ENCODE assay signal across 16 cellular contexts in genomic region chr20:44942264-44942973, GRCh38. TPM values are rescaled to one million over a fixed set of nuclear protein-coding genes. Genes with fewer than 3 reads are reported as not detected.
DNase-seq lines count a peak whose midpoint lies in the region; ATAC-seq and TF ChIP-seq lines count a peak whose summit lies in the region.
"Had no signal": no experiment of that assay in that cellular context is flagged by ENCODE, and none has a peak within 500 bp of the region (broad histone marks: within the 10 kb centered on the region; RNA-seq: fewer than 3 reads in every experiment).

No MANE protein-coding gene starts in this region.

- POLR2A ChIA-PET in HEK293 (lab: Yijun Ruan, JAX) = interaction anchor here (1.1 to 2.6 kb wide), 3 partner anchors 9 to 18 kb away, joined by 3 to 10 read pairs (median 4); partner anchors contain the start of gene TOMM34

- H3K4me3 ChIP-seq in HEK293 (ENCODE audit: low read depth, low read length) = no peak overlapping the region
- H3K4me3 ChIP-seq: HAP-1 had no signal

- DNase-seq in activated naive CD4-positive, alpha-beta T cell treated with anti-CD3 and anti-CD28 coated beads, Interleukin-2, amount 50 U/mL, for 72 hours (ENCODE audit: low spot score in 2 of 2) = no peak
- DNase-seq in activated naive CD4-positive, alpha-beta T cell treated with anti-CD3 and anti-CD28 coated beads for 36 hours = no peak
- no peak for DNase-seq in activated naive CD8-positive, alpha-beta T cell treated with anti-CD3 and anti-CD28 coated beads, Interleukin-2, amount 50 U/mL, for 24 hours
- DNase-seq in nephron progenitor cell (no peak), glomerular visceral epithelial cell (ENCODE audit: extremely low spot score) (no peak)
- DNase-seq in stimulated activated CD4-positive, alpha-beta T cell treated with anti-CD3 and anti-CD28 coated beads, Interleukin-2, amount 100 ng/mL, for 24 hours = no peak
- DNase-seq: activated CD4-positive, alpha-beta memory T cell treated with anti-CD3 and anti-CD28 coated beads, Interleukin-2, amount 10 ng/mL, durations not matched to agents 7 days and 5 days; activated gamma-delta T cell treated with Interleukin-2 at 50 U/mL for 16 hours; midbrain; NCI-H2029; NCI-H526 treated with DMSO at 0.1 percent for 48 hours; small intestine; T1000 had no signal

- no peaks in the 10 kb centered on the region for H3K9me3 Mint-ChIP-seq in activated naive CD4-positive, alpha-beta T cell treated with anti-CD3 and anti-CD28 coated beads, Interleukin-2, amount 50 U/mL, for 72 hours
- H3K9me3 Mint-ChIP-seq in activated naive CD4-positive, alpha-beta T cell treated with anti-CD3 and anti-CD28 coated beads for 36 hours = no peaks in the 10 kb centered on the region
- no peaks in the 10 kb centered on the region for H3K9me3 Mint-ChIP-seq in activated naive CD8-positive, alpha-beta T cell treated with anti-CD3 and anti-CD28 coated beads, Interleukin-2, amount 50 U/mL, for 24 hours
- H3K9me3 Mint-ChIP-seq in nephron progenitor cell = no peaks in the 10 kb centered on the region
- H3K9me3 Mint-ChIP-seq: activated CD4-positive, alpha-beta memory T cell treated with anti-CD3 and anti-CD28 coated beads, Interleukin-2, amount 10 ng/mL, durations not matched to agents 7 days and 5 days had no signal

- H3K4me1 ChIP-seq in HEK293 (ENCODE audit: control insufficient read depth, insufficient read depth, low read length) = no peaks in the 10 kb centered on the region
- H3K4me1 ChIP-seq: HAP-1 had no signal

- no peaks in the 10 kb centered on the region for H3K9me3 ChIP-seq in HEK293 (ENCODE audit: control insufficient read depth, insufficient read depth, low read depth, low read length)
- H3K9me3 ChIP-seq: HAP-1 had no signal

- H3K4me1 Mint-ChIP-seq in activated naive CD4-positive, alpha-beta T cell treated with anti-CD3 and anti-CD28 coated beads for 36 hours (ENCODE audit: low read depth) = peaks cover 2% of the 10 kb centered on the region
- no peaks in the 10 kb centered on the region for H3K4me1 Mint-ChIP-seq in activated naive CD8-positive, alpha-beta T cell treated with anti-CD3 and anti-CD28 coated beads, Interleukin-2, amount 50 U/mL, for 24 hours
- H3K4me1 Mint-ChIP-seq in nephron progenitor cell = peaks cover 23% of the 10 kb centered on the region
- H3K4me1 Mint-ChIP-seq: activated CD4-positive, alpha-beta memory T cell treated with anti-CD3 and anti-CD28 coated beads, Interleukin-2, amount 10 ng/mL, durations not matched to agents 7 days and 5 days had no signal

- intact Hi-C loops in activated naive CD4-positive, alpha-beta T cell treated with anti-CD3 and anti-CD28 coated beads for 36 hours (cut with micrococcal nuclease) = no loop called here

- H3K27ac Mint-ChIP-seq in activated naive CD4-positive, alpha-beta T cell treated with anti-CD3 and anti-CD28 coated beads, Interleukin-2, amount 50 U/mL, for 72 hours = peak overlapping the region; percentile 57 to 89
- no peak overlapping the region for H3K27ac Mint-ChIP-seq in activated naive CD4-positive, alpha-beta T cell treated with anti-CD3 and anti-CD28 coated beads for 36 hours
- peak overlapping the region; percentile 19 for H3K27ac Mint-ChIP-seq in activated naive CD8-positive, alpha-beta T cell treated with anti-CD3 and anti-CD28 coated beads, Interleukin-2, amount 50 U/mL, for 24 hours
- H3K27ac Mint-ChIP-seq in nephron progenitor cell = peak overlapping the region; percentile 97
- H3K27ac Mint-ChIP-seq: activated CD4-positive, alpha-beta memory T cell treated with anti-CD3 and anti-CD28 coated beads, Interleukin-2, amount 10 ng/mL, durations not matched to agents 7 days and 5 days had no signal

- no peaks in the 10 kb centered on the region for H3K27me3 Mint-ChIP-seq in activated naive CD4-positive, alpha-beta T cell treated with anti-CD3 and anti-CD28 coated beads for 36 hours (ENCODE audit: low read depth)
- H3K27me3 Mint-ChIP-seq in activated naive CD8-positive, alpha-beta T cell treated with anti-CD3 and anti-CD28 coated beads, Interleukin-2, amount 50 U/mL, for 24 hours = no peaks in the 10 kb centered on the region
- H3K27me3 Mint-ChIP-seq in nephron progenitor cell (ENCODE audit: low read depth, poor library complexity) = no peaks in the 10 kb centered on the region
- H3K27me3 Mint-ChIP-seq: activated CD4-positive, alpha-beta memory T cell treated with anti-CD3 and anti-CD28 coated beads, Interleukin-2, amount 10 ng/mL, durations not matched to agents 7 days and 5 days had no signal

- no peak overlapping the region for H3K27ac ChIP-seq in HEK293 (ENCODE audit: extremely low read depth, low read depth, low read length)

- peaks cover 15 to 98% of the 10 kb centered on the region in 2 experiments for H3K36me3 ChIP-seq in HEK293 (ENCODE audit: control insufficient read depth in 2 of 2, insufficient read depth in 1 of 2, low read length in 2 of 2)

- no peak for TF ChIP-seq CTCF in HEK293 (tag by site-specific recombination; IDR thresholded peaks at IDR 0.05)
- TF ChIP-seq CTCF in nephron progenitor cell (IDR thresholded peaks at IDR 0.05) = no peak

- no peak overlapping the region for H3K4me3 Mint-ChIP-seq in activated naive CD4-positive, alpha-beta T cell treated with anti-CD3 and anti-CD28 coated beads for 36 hours
- no peak overlapping the region for H3K4me3 Mint-ChIP-seq in activated naive CD8-positive, alpha-beta T cell treated with anti-CD3 and anti-CD28 coated beads, Interleukin-2, amount 50 U/mL, for 24 hours
- peak overlapping the region; percentile 28 for H3K4me3 Mint-ChIP-seq in nephron progenitor cell
- H3K4me3 Mint-ChIP-seq: activated CD4-positive, alpha-beta memory T cell treated with anti-CD3 and anti-CD28 coated beads, Interleukin-2, amount 10 ng/mL, durations not matched to agents 7 days and 5 days had no signal

- ATAC-seq in activated naive CD4-positive, alpha-beta T cell treated with anti-CD3 and anti-CD28 coated beads, Interleukin-2, amount 50 U/mL, for 72 hours = no peak
- ATAC-seq in activated naive CD8-positive, alpha-beta T cell treated with anti-CD3 and anti-CD28 coated beads, Interleukin-2, amount 50 U/mL, for 24 hours = peak; percentile 29
- ATAC-seq in HG03045 (IDR thresholded peaks at IDR 0.05; ENCODE audit: unreplicated experiment) = no peak

- peaks cover 0 to 16% of the 10 kb centered on the region in 2 donors for H3K36me3 Mint-ChIP-seq in activated naive CD4-positive, alpha-beta T cell treated with anti-CD3 and anti-CD28 coated beads, Interleukin-2, amount 50 U/mL, for 72 hours
- peaks cover 50% of the 10 kb centered on the region for H3K36me3 Mint-ChIP-seq in activated naive CD4-positive, alpha-beta T cell treated with anti-CD3 and anti-CD28 coated beads for 36 hours (ENCODE audit: low read depth)
- H3K36me3 Mint-ChIP-seq in activated naive CD8-positive, alpha-beta T cell treated with anti-CD3 and anti-CD28 coated beads, Interleukin-2, amount 50 U/mL, for 24 hours (ENCODE audit: low read depth) = peaks cover 61% of the 10 kb centered on the region
- peaks cover 51% of the 10 kb centered on the region for H3K36me3 Mint-ChIP-seq in nephron progenitor cell (ENCODE audit: low read depth)

- CTCF ChIA-PET in activated naive CD4-positive, alpha-beta T cell treated with anti-CD3 and anti-CD28 coated beads for 36 hours (lab: Charles Lee) = interaction anchor here (2.0 kb wide), 1 partner anchor 9 kb away, joined by 7 read pairs; no protein-coding TSS in a partner anchor
- CTCF ChIA-PET in HEK293 (lab: Yijun Ruan, JAX) = interaction anchor here (0.5 to 1.1 kb wide), 3 partner anchors 18 to 154 kb away, joined by 3 to 5 read pairs (median 3); partner anchors contain the start of gene TOMM34

TF ChIP-seq in HEK293, 187 proteins besides CTCF, POLR2A, EP300 and RAD21 (continues in another document):
- peak; percentile 43; the same call in 1 of the 2 replicates for TF ChIP-seq SCRT2 (tag by site-specific recombination; IDR thresholded peaks at IDR 0.05)

RNA-seq across cellular contexts. Expression of gene TOMM34, which starts 17.8 kb away (rescaled TPM):
- 10 to 100 TPM; 39.4 to 50.8 TPM for total RNA-seq in activated naive CD4-positive, alpha-beta T cell treated with anti-CD3 and anti-CD28 coated beads, Interleukin-2, amount 50 U/mL, for 72 hours
- total RNA-seq in activated naive CD4-positive, alpha-beta T cell treated with anti-CD3 and anti-CD28 coated beads for 36 hours = 10 to 100 TPM; 44.0 to 45.9 TPM

RNA-seq across cellular contexts. Expression of gene STK4, which starts 23.9 kb away (rescaled TPM):
- total RNA-seq in activated naive CD4-positive, alpha-beta T cell treated with anti-CD3 and anti-CD28 coated beads, Interleukin-2, amount 50 U/mL, for 72 hours = 100 to 1,000 TPM; 149 to 205 TPM
- 100 to 1,000 TPM; 110 to 116 TPM for total RNA-seq in activated naive CD4-positive, alpha-beta T cell treated with anti-CD3 and anti-CD28 coated beads for 36 hours

RNA-seq across cellular contexts. Expression of gene PABPC1L, which starts 32.6 kb away (rescaled TPM):
- 10 to 100 TPM; 63.6 to 96.7 TPM for total RNA-seq in activated naive CD4-positive, alpha-beta T cell treated with anti-CD3 and anti-CD28 coated beads, Interleukin-2, amount 50 U/mL, for 72 hours
- total RNA-seq in activated naive CD4-positive, alpha-beta T cell treated with anti-CD3 and anti-CD28 coated beads for 36 hours = 10 to 100 TPM; 71.0 to 72.8 TPM

RNA-seq across cellular contexts. Expression of gene YWHAB, which starts 56.9 kb away (rescaled TPM):
- 100 to 1,000 TPM; 185 to 222 TPM for total RNA-seq in activated naive CD4-positive, alpha-beta T cell treated with anti-CD3 and anti-CD28 coated beads, Interleukin-2, amount 50 U/mL, for 72 hours
- total RNA-seq in activated naive CD4-positive, alpha-beta T cell treated with anti-CD3 and anti-CD28 coated beads for 36 hours = 100 to 1,000 TPM; 245 to 260 TPM
